ENCODE assay signal across 23 cellular contexts in genomic region chr4:117641519-117641918, GRCh38.
"Had no signal": no experiment of that assay in that cellular context is flagged by ENCODE, and none has a peak within 500 bp of the region (broad histone marks: within the 10 kb centered on the region; RNA-seq: fewer than 3 reads in every experiment).

No MANE protein-coding gene starts in this region.

- H3K9me3 ChIP-seq: esophagus squamous epithelium, prostate gland, thoracic aorta had no signal

- H3K4me1 Mint-ChIP-seq: immature natural killer cell; naive thymus-derived CD4-positive, alpha-beta T cell; nephron; stimulated activated effector memory CD8-positive, alpha-beta T cell treated with anti-CD3 and anti-CD28 coated beads, Interleukin-12 subunit alpha, Interleukin-12 subunit beta, amount 100 ng/mL, for 72 hours had no signal

- H3K36me3 Mint-ChIP-seq: naive thymus-derived CD4-positive, alpha-beta T cell; neural progenitor cell; stimulated activated effector memory CD8-positive, alpha-beta T cell treated with anti-CD3 and anti-CD28 coated beads, Interleukin-12 subunit alpha, Interleukin-12 subunit beta, amount 100 ng/mL, for 72 hours had no signal

- H3K27me3 ChIP-seq: esophagus squamous epithelium, neural progenitor cell, right atrium auricular region, tibial nerve, upper lobe of left lung had no signal

- H3K27ac ChIP-seq: esophagus squamous epithelium, neural progenitor cell, prostate gland, right atrium auricular region, thoracic aorta, tibial nerve, upper lobe of left lung had no signal

- H3K27ac Mint-ChIP-seq: effector memory CD8-positive, alpha-beta T cell; immature natural killer cell; naive thymus-derived CD4-positive, alpha-beta T cell; nephron; neural progenitor cell; stimulated activated effector memory CD8-positive, alpha-beta T cell treated with anti-CD3 and anti-CD28 coated beads, Interleukin-12 subunit alpha, Interleukin-12 subunit beta, amount 100 ng/mL, for 72 hours had no signal

- ATAC-seq: effector memory CD8-positive, alpha-beta T cell; naive thymus-derived CD4-positive, alpha-beta T cell; sciatic nerve; stimulated activated effector memory CD8-positive, alpha-beta T cell treated with anti-CD3 and anti-CD28 coated beads, Interleukin-12 subunit alpha, Interleukin-12 subunit beta, amount 100 ng/mL, for 72 hours; stimulated activated naive CD8-positive, alpha-beta T cell treated with anti-CD3 and anti-CD28 coated beads, Interleukin-15, Interleukin-2, amounts not matched to agents 100 U/mL and 50 U/mL, for 24 hours had no signal

- H3K4me2 ChIP-seq: neural progenitor cell had no signal

- H3K9ac ChIP-seq: neural progenitor cell had no signal

- DNase-seq: cortex of kidney; effector memory CD8-positive, alpha-beta T cell; erythroblast; esophagus squamous epithelium; hypothalamus; immature natural killer cell; islet precursor cell; mesenchymal stem cell; midbrain; naive thymus-derived CD4-positive, alpha-beta T cell; stimulated activated CD4-positive, alpha-beta T cell treated with anti-CD3 and anti-CD28 coated beads, Interleukin-2, amount 100 ng/mL, for 24 hours; stimulated activated CD4-positive, alpha-beta T cell treated with anti-CD3 and anti-CD28 coated beads, Interleukin-4, amount 100 ng/mL, for 24 hours; stimulated activated naive CD8-positive, alpha-beta T cell treated with anti-CD3 and anti-CD28 coated beads, Interleukin-15, Interleukin-2, amounts not matched to agents 100 U/mL and 50 U/mL, for 24 hours; substantia nigra; upper lobe of left lung had no signal

- H3K36me3 ChIP-seq: esophagus squamous epithelium, neural progenitor cell, prostate gland, right atrium auricular region, thoracic aorta, tibial nerve, upper lobe of left lung had no signal

- H3K4me1 ChIP-seq: esophagus squamous epithelium, prostate gland, right atrium auricular region, tibial nerve, upper lobe of left lung had no signal

- H2AFZ ChIP-seq: neural progenitor cell had no signal

- H3K4me3 Mint-ChIP-seq: effector memory CD8-positive, alpha-beta T cell; immature natural killer cell; naive thymus-derived CD4-positive, alpha-beta T cell; nephron; neural progenitor cell; stimulated activated effector memory CD8-positive, alpha-beta T cell treated with anti-CD3 and anti-CD28 coated beads, Interleukin-12 subunit alpha, Interleukin-12 subunit beta, amount 100 ng/mL, for 72 hours had no signal

- H3K9me3 Mint-ChIP-seq: effector memory CD8-positive, alpha-beta T cell had no signal

- H3K4me3 ChIP-seq: esophagus squamous epithelium, neural progenitor cell, prostate gland, right atrium auricular region, thoracic aorta, tibial nerve, upper lobe of left lung had no signal

- H3K27me3 Mint-ChIP-seq: effector memory CD8-positive, alpha-beta T cell; naive thymus-derived CD4-positive, alpha-beta T cell had no signal
